ENCODE assay signal across 1 cellular context in the genomic region with DNA sequence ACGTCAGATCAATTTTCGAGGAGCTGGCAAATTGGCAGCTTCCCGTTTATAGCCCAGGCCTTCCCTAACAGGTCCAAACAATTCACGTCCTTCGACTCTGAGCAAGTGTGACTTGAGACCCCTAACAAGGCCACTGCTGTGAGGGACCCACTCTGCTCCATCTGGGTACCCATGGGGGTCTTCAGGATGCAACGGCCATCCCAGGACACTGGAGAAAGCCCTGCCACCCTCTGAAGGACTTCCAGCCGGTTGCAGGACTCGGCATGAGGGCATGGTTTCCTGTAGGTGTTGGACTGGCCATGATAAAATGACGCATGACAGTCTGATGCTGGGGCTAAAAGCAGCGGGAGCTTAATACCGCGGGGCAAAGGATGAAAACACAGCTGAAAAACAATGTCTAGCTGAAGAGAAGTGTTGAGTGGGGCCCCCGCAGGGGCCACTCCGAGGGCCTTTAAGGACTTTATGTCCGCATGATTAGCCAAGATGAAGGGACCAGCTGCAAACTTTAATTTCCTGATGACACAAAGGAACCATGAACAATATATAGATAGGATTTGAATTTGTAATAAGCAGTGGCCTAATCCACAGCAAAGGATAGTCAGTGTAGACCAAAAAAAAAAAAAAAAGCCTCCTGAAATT.
TF ChIP-seq lines count a peak whose summit lies in the region.

No MANE protein-coding gene starts in this region.

TF ChIP-seq in IMR-90, 13 proteins besides CTCF, POLR2A, EP300 and RAD21 (continued from another document):
- no peak for TF ChIP-seq ELK1 (IDR thresholded peaks at IDR 0.05; ENCODE audit: borderline replicate concordance, low read depth, low read length)
- no peak for TF ChIP-seq CHD1 (IDR thresholded peaks at IDR 0.05; ENCODE audit: low read depth, low read length)
- TF ChIP-seq CEBPB (IDR thresholded peaks at IDR 0.05; ENCODE audit: low read depth, low read length): no peak
- TF ChIP-seq MAZ (IDR thresholded peaks at IDR 0.05; ENCODE audit: borderline replicate concordance, low read depth, low read length): no peak
- TF ChIP-seq MXI1 (IDR thresholded peaks at IDR 0.05; ENCODE audit: borderline replicate concordance, low read depth, low read length): no peak
- no peak for TF ChIP-seq MAFK (IDR thresholded peaks at IDR 0.05; ENCODE audit: low read depth, low read length)
- no peak for TF ChIP-seq FOS (IDR thresholded peaks at IDR 0.05; ENCODE audit: low read depth, low read length)
- TF ChIP-seq BHLHE40 (IDR thresholded peaks at IDR 0.05; ENCODE audit: low read depth, low read length): no peak
